In genomic region chr20:62929051-62929538, GRCh38 we compare ENCODE assay signal across 1 cellular context.
A peak's percentile ranks its signal among the peaks of the same experiment; 100 is the strongest.
TF ChIP-seq lines count a peak whose summit lies in the region.

No MANE protein-coding gene starts in this region.

TF ChIP-seq in HepG2, 621 proteins besides CTCF, POLR2A, EP300 and RAD21 (continues in another document):
- TF ChIP-seq HDAC6 (IDR thresholded peaks at IDR 0.05; ENCODE audit: low read depth, low read length) (no peak), GLMP (CRISPR knock-in tag; IDR thresholded peaks at IDR 0.05; ENCODE audit: borderline replicate concordance) (no peak), ZSCAN31 (CRISPR knock-in tag; IDR thresholded peaks at IDR 0.05; ENCODE audit: low read depth) (no peak), JUN (CRISPR knock-in tag; IDR thresholded peaks at IDR 0.05) (no peak), ZNF274 (CRISPR knock-in tag; IDR thresholded peaks at IDR 0.05) (no peak), ZNF800 (CRISPR knock-in tag; IDR thresholded peaks at IDR 0.05) (no peak), MLX (CRISPR knock-in tag; IDR thresholded peaks at IDR 0.05) (no peak), ZNF562 (CRISPR knock-in tag; IDR thresholded peaks at IDR 0.05; ENCODE audit: borderline replicate concordance) (no peak), ZNF770 (CRISPR knock-in tag; IDR thresholded peaks at IDR 0.05) (no peak), SUZ12 (IDR thresholded peaks at IDR 0.05; ENCODE audit: low read depth, low read length) (no peak), ARID4A (CRISPR knock-in tag; IDR thresholded peaks at IDR 0.05; ENCODE audit: borderline replicate concordance) (peak; percentile 29; the same call in 1 of the 2 replicates), ZNF317 (CRISPR knock-in tag; IDR thresholded peaks at IDR 0.05) (no peak), GRHL1 (CRISPR knock-in tag; conservative IDR thresholded peaks at IDR 0.05) (no peak), STAT5B (CRISPR knock-in tag; IDR thresholded peaks at IDR 0.05) (no peak), SKI (IDR thresholded peaks at IDR 0.05; ENCODE audit: partially characterized antibody) (no peak), ZFX (CRISPR knock-in tag; IDR thresholded peaks at IDR 0.05; ENCODE audit: low read depth) (peak; percentile 43; the same call in 1 of the 2 replicates), ZNF30 (CRISPR knock-in tag; IDR thresholded peaks at IDR 0.05) (no peak), FOXO1 (CRISPR knock-in tag; IDR thresholded peaks at IDR 0.05) (no peak), ZNF609 (CRISPR knock-in tag; IDR thresholded peaks at IDR 0.05; ENCODE audit: borderline replicate concordance) (peak; percentile 14; the same call in 1 of the 2 replicates), NFKB2 (CRISPR knock-in tag; IDR thresholded peaks at IDR 0.05; ENCODE audit: borderline replicate concordance) (no peak), ATF7-NPFF (CRISPR knock-in tag; IDR thresholded peaks at IDR 0.05; ENCODE audit: low read depth) (no peak), ZNF605 (CRISPR knock-in tag; IDR thresholded peaks at IDR 0.05) (no peak), SALL2 (CRISPR knock-in tag; IDR thresholded peaks at IDR 0.05) (no peak), MAF1 (CRISPR knock-in tag; IDR thresholded peaks at IDR 0.05; ENCODE audit: borderline replicate concordance) (no peak), NR2F6 (IDR thresholded peaks at IDR 0.05) (no peak), NR2F6 (CRISPR knock-in tag; IDR thresholded peaks at IDR 0.05) (no peak; the same call in 1 of the 2 replicates), TRAFD1 (CRISPR knock-in tag; IDR thresholded peaks at IDR 0.05; ENCODE audit: borderline replicate concordance) (no peak), CBX1 (IDR thresholded peaks at IDR 0.05; ENCODE audit: low read depth) (no peak), PRDM15 (CRISPR knock-in tag; IDR thresholded peaks at IDR 0.05) (no peak), MED1 (CRISPR knock-in tag; IDR thresholded peaks at IDR 0.05) (peak; percentile 46), ZFP90 (CRISPR knock-in tag; IDR thresholded peaks at IDR 0.05; ENCODE audit: borderline replicate concordance) (no peak), TEAD3 (CRISPR knock-in tag; optimal IDR thresholded peaks at IDR 0.05; ENCODE audit: borderline replicate concordance) (no peak), ZNF343 (CRISPR knock-in tag; IDR thresholded peaks at IDR 0.05) (no peak)
